Comparison of ENCODE assay signal across 9 cellular contexts in the genomic region with DNA sequence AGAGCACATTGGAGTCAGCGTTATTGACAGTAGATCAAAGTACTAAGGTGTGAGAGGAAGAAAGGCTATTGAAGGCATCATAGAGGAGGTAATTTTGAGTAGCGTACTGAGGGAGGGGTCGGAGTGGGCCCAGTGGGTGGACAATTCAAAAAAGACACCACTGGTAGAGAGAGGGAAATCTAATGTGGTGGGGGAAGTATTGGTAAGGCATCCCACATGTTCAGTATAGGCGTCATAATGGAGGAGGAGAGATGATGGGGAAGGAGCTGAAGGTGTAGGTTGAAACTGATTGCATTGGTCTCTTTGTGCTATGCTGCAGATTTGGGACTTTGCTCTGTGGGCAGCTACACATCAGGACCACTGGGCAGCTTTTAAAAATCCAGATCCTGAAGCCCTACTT. TPM values are rescaled to one million over a fixed set of nuclear protein-coding genes. Genes with fewer than 3 reads are reported as not detected.
"Had no signal": no experiment of that assay in that cellular context is flagged by ENCODE, and none has a peak within 500 bp of the region (broad histone marks: within the 10 kb centered on the region; RNA-seq: fewer than 3 reads in every experiment).

No MANE protein-coding gene starts in this region.

- FAIRE-seq: G401.6, GM12878, GM12891, GM12892, GM18507, GM19239 had no signal

- DNase-seq: GDM1, GF-D8 had no signal

- H3K4me3 ChIP-seq: GM12878 had no signal

- ATAC-seq: GM12878 had no signal

RNA-seq across cellular contexts. Expression of gene KRT77, which starts 23.7 kb away (rescaled TPM):
- total RNA-seq: G401, GM12878 had no signal
- polyA plus RNA-seq: GM12878 had no signal

RNA-seq across cellular contexts. Expression of gene KRT1, which starts 46.8 kb away (rescaled TPM):
- total RNA-seq: G401, GM12878 had no signal
- polyA plus RNA-seq: GM12878 had no signal

RNA-seq across cellular contexts. Expression of gene KRT76, which starts 50.1 kb away (rescaled TPM):
- total RNA-seq: G401, GM12878 had no signal
- polyA plus RNA-seq: GM12878 had no signal
